ENCODE assay signal across 10 cellular contexts in the genomic region with DNA sequence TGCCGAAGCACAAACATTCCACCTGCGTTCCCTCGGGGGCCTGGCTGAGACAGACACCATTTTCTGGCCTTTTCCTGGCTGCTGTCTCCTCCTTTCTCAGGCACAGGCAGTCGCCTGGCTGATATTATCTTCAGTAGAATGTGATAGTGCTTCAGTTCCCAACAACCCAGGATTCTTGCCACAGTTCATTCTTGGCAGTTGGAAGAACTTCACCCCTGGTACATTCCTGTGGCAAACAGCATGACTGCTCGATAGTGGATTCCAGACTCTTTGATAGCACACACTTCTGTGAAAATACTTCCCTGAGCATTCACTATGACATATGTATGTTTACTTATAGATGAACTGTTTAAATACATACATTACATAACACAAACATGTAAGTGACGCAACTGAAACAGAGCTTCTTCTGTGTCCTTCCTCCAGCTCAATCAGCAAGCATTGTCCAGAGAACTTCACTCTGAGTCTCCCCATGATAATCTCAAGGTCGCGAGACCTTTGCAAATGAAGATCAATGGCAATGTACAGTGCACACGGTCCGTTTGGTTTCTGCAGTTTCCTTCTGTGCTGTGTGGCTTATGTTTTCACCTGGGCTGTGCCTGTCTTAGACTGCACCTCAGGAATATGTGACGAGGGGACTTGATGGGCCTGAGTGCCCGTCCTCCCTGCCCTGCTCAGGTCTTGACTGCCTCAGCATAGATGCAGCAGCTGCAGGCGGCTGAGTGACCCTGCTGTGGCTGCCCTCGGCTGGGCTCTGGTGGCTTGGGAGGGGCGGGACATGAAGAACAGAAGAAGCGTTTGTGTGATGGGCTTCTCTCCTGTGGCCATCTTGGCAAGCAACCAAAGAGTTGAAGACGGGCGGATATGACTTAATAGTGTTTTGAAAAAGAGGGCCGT. TPM values are rescaled to one million over a fixed set of nuclear protein-coding genes. Genes with fewer than 3 reads are reported as not detected.
DNase-seq lines count a peak whose midpoint lies in the region; ATAC-seq and TF ChIP-seq lines count a peak whose summit lies in the region.
"Had no signal": no experiment of that assay in that cellular context is flagged by ENCODE, and none has a peak within 500 bp of the region (broad histone marks: within the 10 kb centered on the region; RNA-seq: fewer than 3 reads in every experiment).

No MANE protein-coding gene starts in this region.

- ATAC-seq in HG03565 (IDR thresholded peaks at IDR 0.05; ENCODE audit: unreplicated experiment) (no peak), HG03457 (IDR thresholded peaks at IDR 0.05; ENCODE audit: unreplicated experiment) (no peak)
- no peak for ATAC-seq in activated CD4-positive, alpha-beta T cell treated with anti-CD3 and anti-CD28 coated beads for 36 hours

- intact Hi-C loops in activated CD4-positive, alpha-beta T cell treated with anti-CD3 and anti-CD28 coated beads for 36 hours (cut with DNase I, micrococcal nuclease) = no loop called here

- no peaks in the 10 kb centered on the region for H3K9me3 Mint-ChIP-seq in activated CD4-positive, alpha-beta T cell treated with anti-CD3 and anti-CD28 coated beads for 36 hours (ENCODE audit: low read depth)

- H3K4me3 ChIP-seq in epithelial cell of esophagus (ENCODE audit: low read length) = no peak overlapping the region

- peaks cover 8% of the 10 kb centered on the region for H3K27me3 Mint-ChIP-seq in activated CD4-positive, alpha-beta T cell treated with anti-CD3 and anti-CD28 coated beads for 36 hours

- no peak for TF ChIP-seq CTCF in epithelial cell of esophagus (IDR thresholded peaks at IDR 0.05; ENCODE audit: insufficient read depth, low read depth, low read length, missing control alignments)

- no peaks in the 10 kb centered on the region for H3K4me1 Mint-ChIP-seq in activated CD4-positive, alpha-beta T cell treated with anti-CD3 and anti-CD28 coated beads for 36 hours

- peak; percentile 71 for DNase-seq in A172 (ENCODE audit: low spot score)
- peak; percentile 89 for DNase-seq in NCI-H226
- DNase-seq in epithelial cell of esophagus (ENCODE audit: low read depth) = peak; percentile 66
- peak; percentile 81 for DNase-seq in middle frontal gyrus (ENCODE audit: extremely low spot score, low spot score)
- no peak for DNase-seq in mucosa of gallbladder (ENCODE audit: low spot score)
- no peak for DNase-seq in activated CD4-positive, alpha-beta T cell treated with anti-CD3 and anti-CD28 coated beads for 36 hours
- DNase-seq: NCI-H1092 had no signal

- H3K4me3 Mint-ChIP-seq in activated CD4-positive, alpha-beta T cell treated with anti-CD3 and anti-CD28 coated beads for 36 hours = no peak overlapping the region

- CTCF ChIA-PET in activated CD4-positive, alpha-beta T cell treated with anti-CD3 and anti-CD28 coated beads for 36 hours (lab: Charles Lee) = no interaction called here

- no peak overlapping the region for H3K27ac Mint-ChIP-seq in activated CD4-positive, alpha-beta T cell treated with anti-CD3 and anti-CD28 coated beads for 36 hours

- no peaks in the 10 kb centered on the region for H3K36me3 Mint-ChIP-seq in activated CD4-positive, alpha-beta T cell treated with anti-CD3 and anti-CD28 coated beads for 36 hours (ENCODE audit: low read depth)

- POLR2A ChIA-PET in activated CD4-positive, alpha-beta T cell treated with anti-CD3 and anti-CD28 coated beads for 36 hours (lab: Charles Lee) = no interaction called here

RNA-seq across cellular contexts. Expression of a gene that starts 7.5 kb away (rescaled TPM):
- 1.8 TPM in 1 of 2 replicates, not detected in the other for total RNA-seq in A172 (2014; rRNA removed; shearing (Covaris generic))
- 0.20 TPM for total RNA-seq in mucosa of gallbladder
- not detected for total RNA-seq in activated CD4-positive, alpha-beta T cell treated with anti-CD3 and anti-CD28 coated beads for 36 hours
- total RNA-seq: activated CD8-positive, alpha-beta memory T cell treated with anti-CD3 and anti-CD28 coated beads for 36 hours had no signal

RNA-seq across cellular contexts. Expression of a gene that starts 16.4 kb away (rescaled TPM):
- 32.7 and 42.3 TPM in 2 replicates for total RNA-seq in A172 (2014; rRNA removed; shearing (Covaris generic))
- 7.4 TPM for total RNA-seq in mucosa of gallbladder
- total RNA-seq in activated CD4-positive, alpha-beta T cell treated with anti-CD3 and anti-CD28 coated beads for 36 hours = 10 to 100 TPM; 17.6 to 18.4 TPM

RNA-seq across cellular contexts. Expression of a gene that starts 50.0 kb away (rescaled TPM):
- 10.3 and 14.9 TPM in 2 replicates for total RNA-seq in A172 (2014; rRNA removed; shearing (Covaris generic))
- 20.9 TPM for total RNA-seq in mucosa of gallbladder
- total RNA-seq in activated CD4-positive, alpha-beta T cell treated with anti-CD3 and anti-CD28 coated beads for 36 hours = 1 to 10 TPM; 1.9 to 2.0 TPM

Comparison
In these comparisons a context has a peak if more than half of its experiments do, and no peak if none do; other contexts are left out.
1. DNase-seq: peak in A172 (single experiment), NCI-H226 (single experiment), epithelial cell of esophagus (single experiment) and middle frontal gyrus (single experiment); none in mucosa of gallbladder (single experiment) and activated CD4-positive, alpha-beta T cell treated with anti-CD3 and anti-CD28 coated beads for 36 hours (single experiment).